Comparison of ENCODE assay signal across 9 cellular contexts in genomic region chr10:70441161-70441876, GRCh38. TPM values are rescaled to one million over a fixed set of nuclear protein-coding genes. Genes with fewer than 3 reads are reported as not detected.
DNase-seq lines count a peak whose midpoint lies in the region; ATAC-seq, FAIRE-seq and TF ChIP-seq lines count a peak whose summit lies in the region.
"Had no signal": no experiment of that assay in that cellular context is flagged by ENCODE, and none has a peak within 500 bp of the region (broad histone marks: within the 10 kb centered on the region; RNA-seq: fewer than 3 reads in every experiment).

TSS of gene NODAL (minus strand) at chr10:70441681. CDS start at chr10:70441667, 14 bp downstream.

- H3K9me3 ChIP-seq in HAP-1: no peaks in the 10 kb centered on the region
- H3K9me3 ChIP-seq in psoas muscle: no peaks in the 10 kb centered on the region
- H3K9me3 ChIP-seq in small intestine (ENCODE audit: control insufficient read depth, low read depth): no peaks in the 10 kb centered on the region

- no peaks in the 10 kb centered on the region for H3K36me3 Mint-ChIP-seq in activated T-cell treated with anti-CD3 and anti-CD28 coated beads, Interleukin-2, amount 50 U/mL, for 4 hours (ENCODE audit: insufficient read depth)

- H3K4me1 ChIP-seq in HAP-1 (no peaks in the 10 kb centered on the region), psoas muscle (peaks cover 10% of the 10 kb centered on the region), small intestine (ENCODE audit: control insufficient read depth in 2 of 2, insufficient read depth in 1 of 2, low read depth in 1 of 2, low read length in 1 of 2) (peaks cover 0 to 2% of the 10 kb centered on the region in 2 donors)

- intact Hi-C loops in left ventricle myocardium superior (cut with micrococcal nuclease) (no loop called here), psoas muscle (cut with DNase I) (no loop called here)

- ATAC-seq in activated T-cell treated with anti-CD3 and anti-CD28 coated beads, Interleukin-2, amount 50 U/mL, for 4 hours: peak; percentile 59 to 67
- ATAC-seq in left ventricle myocardium superior (peak; percentile 25), psoas muscle (peak in 2 of 4 donors; percentile 11 to 18), GM18858 (IDR thresholded peaks at IDR 0.05; ENCODE audit: unreplicated experiment) (no peak)

- H3K4me1 Mint-ChIP-seq in activated T-cell treated with anti-CD3 and anti-CD28 coated beads, Interleukin-2, amount 50 U/mL, for 4 hours (ENCODE audit: low read depth): peaks cover 20% of the 10 kb centered on the region

- in situ Hi-C loops in HAP-1 (cut with MboI; ENCODE audit: low sequenced_read_pairs): no loop called here

- H3K27me3 ChIP-seq in HAP-1 (ENCODE audit: low read depth) (peaks cover 21% of the 10 kb centered on the region), psoas muscle (ENCODE audit: insufficient read depth in 3 of 3, low read length in 2 of 3) (peaks cover 0 to 24% (median 8%) of the 10 kb centered on the region in 3 donors), small intestine (ENCODE audit: control insufficient read depth in 2 of 2, insufficient read depth in 2 of 2, low read length in 2 of 2) (peaks cover 3 to 16% of the 10 kb centered on the region in 2 donors)

- 42 to 54% (median 46%) methylated on average over 51 to 59 of the region's 59 CpGs for WGBS in psoas muscle, 3 donors
- WGBS in small intestine, 3 donors: 3 to 16% (median 13%) methylated on average over 53 to 59 of the region's 59 CpGs

- TF ChIP-seq CTCF in psoas muscle (IDR thresholded peaks at IDR 0.05): no peak

- peak within 1 kb of the TSS; percentile 57 for H3K4me3 Mint-ChIP-seq in activated T-cell treated with anti-CD3 and anti-CD28 coated beads, Interleukin-2, amount 50 U/mL, for 4 hours

- DNase-seq in HAP-1 (ENCODE audit: low spot score in 2 of 2) (no peak), left ventricle myocardium superior (no peak), psoas muscle (no peak), GDM1 (lab: John Stamatoyannopoulos, UW) (no peak), small intestine (no peak), putamen (ENCODE audit: low spot score) (no peak)
- DNase-seq in activated T-cell treated with anti-CD3 and anti-CD28 coated beads, Interleukin-2, amount 50 U/mL, for 4 hours: no peak

- H3K27me3 Mint-ChIP-seq in activated T-cell treated with anti-CD3 and anti-CD28 coated beads, Interleukin-2, amount 50 U/mL, for 4 hours (ENCODE audit: low read depth): peaks cover 38% of the 10 kb centered on the region

- no peak for FAIRE-seq in small intestine (lab: Jason Lieb, UNC)
- FAIRE-seq: islet of Langerhans had no signal

- no peaks in the 10 kb centered on the region for H3K9me3 Mint-ChIP-seq in activated T-cell treated with anti-CD3 and anti-CD28 coated beads, Interleukin-2, amount 50 U/mL, for 4 hours

- H3K27ac ChIP-seq in psoas muscle: no peak within 1 kb of the TSS
- no peak within 1 kb of the TSS for H3K27ac ChIP-seq in small intestine (ENCODE audit: low read depth in 1 of 2, low read length in 1 of 2)

- no peaks in the 10 kb centered on the region for H3K36me3 ChIP-seq in HAP-1 (replicated peaks)
- H3K36me3 ChIP-seq in psoas muscle (ENCODE audit: insufficient read depth in 1 of 2, low read depth in 1 of 2): no peaks in the 10 kb centered on the region
- no peaks in the 10 kb centered on the region for H3K36me3 ChIP-seq in small intestine (ENCODE audit: control insufficient read depth in 2 of 2, insufficient read depth in 2 of 2, low read length in 2 of 2)

- peak within 1 kb of the TSS; percentile 6; the same call in 1 of the 2 replicates for H3K4me3 ChIP-seq in HAP-1
- H3K4me3 ChIP-seq in psoas muscle: peak within 1 kb of the TSS; percentile 35
- no peak within 1 kb of the TSS for H3K4me3 ChIP-seq in small intestine (ENCODE audit: low read depth in 1 of 2, low read length in 2 of 2)

RNA-seq across cellular contexts. Expression of gene NODAL, which starts in this region (rescaled TPM):
- not detected for total RNA-seq in activated T-cell treated with anti-CD3 and anti-CD28 coated beads, Interleukin-2, amount 50 U/mL, for 4 hours
- total RNA-seq in left ventricle myocardium superior: not detected
- total RNA-seq in psoas muscle: not detected
- polyA plus RNA-seq in psoas muscle: under 1 TPM in 2 of 3 donors, not detected in 1; 0.08 to 0.10 TPM
- polyA plus RNA-seq in small intestine: under 1 TPM in 1 of 3 donors, not detected in 2; 0.04 TPM

Comparison
In these comparisons a context has a peak if more than half of its experiments do, and no peak if none do; other contexts are left out.
1. Peak in ATAC-seq in activated T-cell treated with anti-CD3 and anti-CD28 coated beads, Interleukin-2, amount 50 U/mL, for 4 hours; RNA of the gene not detected or under 1 TPM.
2. Peak in ATAC-seq in left ventricle myocardium superior; RNA of the gene not detected or under 1 TPM.
3. H3K4me3 ChIP-seq: peak in HAP-1 (single experiment) and psoas muscle (single experiment); none in small intestine (0 of 2).